22 cellular contexts compared by ENCODE assay signal in the genomic region with DNA sequence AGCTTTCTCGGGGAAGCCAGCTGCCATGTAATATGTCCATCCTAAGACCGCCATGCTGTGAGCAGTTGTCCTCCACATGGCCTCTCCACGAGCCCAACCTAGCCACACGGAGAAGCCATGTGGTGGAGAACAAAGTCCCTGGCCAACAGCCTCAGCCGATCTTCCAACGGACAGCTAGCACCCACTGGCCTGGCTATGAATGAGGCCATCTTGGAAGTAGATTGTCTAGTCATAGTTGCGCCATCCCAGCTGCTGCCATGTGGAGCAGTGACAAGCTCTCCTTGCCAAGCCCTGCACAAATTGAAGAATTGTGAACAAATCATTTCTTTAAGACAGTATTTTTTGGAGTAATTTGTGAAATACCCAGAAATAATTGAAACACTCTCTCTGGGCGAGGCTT.
"Had no signal": no experiment of that assay in that cellular context is flagged by ENCODE, and none has a peak within 500 bp of the region (broad histone marks: within the 10 kb centered on the region; RNA-seq: fewer than 3 reads in every experiment).

No MANE protein-coding gene starts in this region.

- H3K4me3 ChIP-seq: lower lobe of right lung, uterus had no signal

- H3K27ac Mint-ChIP-seq: activated naive CD4-positive, alpha-beta T cell treated with anti-CD3 and anti-CD28 coated beads, Interleukin-2, amount 50 U/mL, for 72 hours; activated T-cell treated with anti-CD3 and anti-CD28 coated beads, Interleukin-2, amount 50 U/mL, for 24 hours; activated T-helper 17 cell treated with anti-CD3 and anti-CD28 coated beads, Interleukin-2, amount 50 U/mL, for 72 hours; naive thymus-derived CD4-positive, alpha-beta T cell; stimulated activated naive B cell treated with anti-CD40 and anti-IgM and Interleukin-4, amounts not matched to agents 10 μg/mL and 1 μg/mL and 100 μg/mL, for 72 hours had no signal

- H3K4me3 Mint-ChIP-seq: activated T-cell treated with anti-CD3 and anti-CD28 coated beads, Interleukin-2, amount 50 U/mL, for 24 hours; activated T-helper 17 cell treated with anti-CD3 and anti-CD28 coated beads, Interleukin-2, amount 50 U/mL, for 72 hours; brain; naive thymus-derived CD4-positive, alpha-beta T cell; neural crest cell; stimulated activated naive B cell treated with anti-CD40 and anti-IgM and Interleukin-4, amounts not matched to agents 10 μg/mL and 1 μg/mL and 100 μg/mL, for 72 hours had no signal

- H3K4me1 ChIP-seq: lower lobe of right lung, uterus had no signal

- FAIRE-seq: frontal cortex, islet of Langerhans, TTC549 had no signal

- H3K27ac ChIP-seq: lower lobe of right lung, uterus had no signal

- H3K27me3 ChIP-seq: uterus had no signal

- H3K27me3 Mint-ChIP-seq: activated T-cell treated with anti-CD3 and anti-CD28 coated beads, Interleukin-2, amount 50 U/mL, for 24 hours; brain had no signal

- DNase-seq: activated CD4-positive, alpha-beta T cell treated with anti-CD3 and anti-CD28 coated beads for 1 hour; activated T-cell treated with anti-CD3 and anti-CD28 coated beads, Interleukin-2, amount 50 U/mL, for 24 hours; aorta; caudate nucleus; dermis blood vessel endothelial cell; effector CD8-positive, alpha-beta T cell; left colon; lower lobe of right lung; naive thymus-derived CD4-positive, alpha-beta T cell; occipital lobe; stimulated activated CD4-positive, alpha-beta T cell treated with anti-CD3 and anti-CD28 coated beads, Interleukin-2, amount 100 ng/mL, for 48 hours; stimulated activated CD8-positive, alpha-beta memory T cell treated with anti-CD3 and anti-CD28 coated beads, Interleukin-4, amount 100 ng/mL, for 48 hours; stimulated activated naive B cell treated with anti-CD40 and anti-IgM and Interleukin-4, amounts not matched to agents 10 μg/mL and 1 μg/mL and 100 μg/mL, for 72 hours; trophoblast cell; uterus had no signal

- H3K36me3 ChIP-seq: lower lobe of right lung, uterus had no signal

- ATAC-seq: activated naive CD4-positive, alpha-beta T cell treated with anti-CD3 and anti-CD28 coated beads, Interleukin-2, amount 50 U/mL, for 72 hours; activated T-helper 17 cell treated with anti-CD3 and anti-CD28 coated beads, Interleukin-2, amount 50 U/mL, for 72 hours; left colon; lower lobe of right lung; naive thymus-derived CD4-positive, alpha-beta T cell; stimulated activated naive B cell treated with anti-CD40 and anti-IgM and Interleukin-4, amounts not matched to agents 10 μg/mL and 1 μg/mL and 100 μg/mL, for 72 hours had no signal

- H3K9me3 Mint-ChIP-seq: activated naive CD4-positive, alpha-beta T cell treated with anti-CD3 and anti-CD28 coated beads, Interleukin-2, amount 50 U/mL, for 72 hours; activated T-cell treated with anti-CD3 and anti-CD28 coated beads, Interleukin-2, amount 50 U/mL, for 24 hours; activated T-helper 17 cell treated with anti-CD3 and anti-CD28 coated beads, Interleukin-2, amount 50 U/mL, for 72 hours; brain; neural crest cell; stimulated activated naive B cell treated with anti-CD40 and anti-IgM and Interleukin-4, amounts not matched to agents 10 μg/mL and 1 μg/mL and 100 μg/mL, for 72 hours had no signal

- H3K4me1 Mint-ChIP-seq: activated T-helper 17 cell treated with anti-CD3 and anti-CD28 coated beads, Interleukin-2, amount 50 U/mL, for 72 hours; naive thymus-derived CD4-positive, alpha-beta T cell; neural crest cell; stimulated activated naive B cell treated with anti-CD40 and anti-IgM and Interleukin-4, amounts not matched to agents 10 μg/mL and 1 μg/mL and 100 μg/mL, for 72 hours had no signal

- H3K36me3 Mint-ChIP-seq: activated naive CD4-positive, alpha-beta T cell treated with anti-CD3 and anti-CD28 coated beads, Interleukin-2, amount 50 U/mL, for 72 hours; brain; stimulated activated naive B cell treated with anti-CD40 and anti-IgM and Interleukin-4, amounts not matched to agents 10 μg/mL and 1 μg/mL and 100 μg/mL, for 72 hours had no signal

- H3K9me3 ChIP-seq: lower lobe of right lung, uterus had no signal
